ENCODE assay signal across 30 cellular contexts in genomic region chr17:32693135-32693897, GRCh38.
DNase-seq lines count a peak whose midpoint lies in the region; ATAC-seq, FAIRE-seq and TF ChIP-seq lines count a peak whose summit lies in the region.
"Had no signal": no experiment of that assay in that cellular context is flagged by ENCODE, and none has a peak within 500 bp of the region (broad histone marks: within the 10 kb centered on the region; RNA-seq: fewer than 3 reads in every experiment).

No MANE protein-coding gene starts in this region.

- no peak for ATAC-seq in T-helper 17 cell
- ATAC-seq: activated T-helper 17 cell treated with anti-CD3 and anti-CD28 coated beads, Interleukin-2, amount 50 U/mL, for 72 hours; HCT116 had no signal

- H3K4me1 ChIP-seq in astrocyte (ENCODE audit: insufficient read depth, low read length) (no peaks in the 10 kb centered on the region), BE2C (no peaks in the 10 kb centered on the region)
- H3K4me1 ChIP-seq: sigmoid colon, uterus had no signal

- no peaks in the 10 kb centered on the region for H3K27me3 ChIP-seq in astrocyte (ENCODE audit: insufficient read depth, low read length)
- no peaks in the 10 kb centered on the region for H3K27me3 ChIP-seq in BE2C
- H3K27me3 ChIP-seq: cardiac muscle cell, hepatocyte, sigmoid colon, uterus had no signal

- H3K4me3 ChIP-seq in astrocyte (ENCODE audit: insufficient read depth, low read depth, low read length), result no peak overlapping the region
- no peak overlapping the region for H3K4me3 ChIP-seq in BE2C (ENCODE audit: low read depth, low read length)
- H3K4me3 ChIP-seq: cardiac muscle cell, hepatocyte, sigmoid colon, thoracic aorta, uterus had no signal

- H4K20me1 ChIP-seq in astrocyte (ENCODE audit: insufficient read depth, low read length), result no peaks in the 10 kb centered on the region

- H3K27me3 Mint-ChIP-seq in astrocyte (ENCODE audit: low read depth, unreplicated experiment) (no peaks in the 10 kb centered on the region), T-helper 17 cell (no peaks in the 10 kb centered on the region)
- H3K27me3 Mint-ChIP-seq: activated naive CD8-positive, alpha-beta T cell; activated T-helper 17 cell treated with anti-CD3 and anti-CD28 coated beads, Interleukin-2, amount 50 U/mL, for 72 hours; memory B cell; progenitor cell of endocrine pancreas had no signal

- no peak overlapping the region for H3K4me2 ChIP-seq in astrocyte (ENCODE audit: low read length)
- H3K4me2 ChIP-seq: hepatocyte, KMS-11 had no signal

- no peaks in the 10 kb centered on the region for H3K9me3 Mint-ChIP-seq in astrocyte (ENCODE audit: unreplicated experiment)
- H3K9me3 Mint-ChIP-seq: activated T-helper 17 cell treated with anti-CD3 and anti-CD28 coated beads, Interleukin-2, amount 50 U/mL, for 72 hours had no signal

- H3K4me1 Mint-ChIP-seq in astrocyte (ENCODE audit: low read depth, unreplicated experiment) (no peaks in the 10 kb centered on the region), T-helper 17 cell (no peaks in the 10 kb centered on the region)
- H3K4me1 Mint-ChIP-seq: activated T-helper 17 cell treated with anti-CD3 and anti-CD28 coated beads, Interleukin-2, amount 50 U/mL, for 72 hours; CD14-positive monocyte had no signal

- no peak overlapping the region for H3K27ac ChIP-seq in astrocyte (ENCODE audit: low read depth, low read length)
- H3K27ac ChIP-seq: cardiac muscle cell, hepatocyte, KMS-11, sigmoid colon, thoracic aorta, uterus had no signal

- H3K27ac Mint-ChIP-seq in astrocyte (ENCODE audit: unreplicated experiment) (no peak overlapping the region), T-helper 17 cell (no peak overlapping the region)
- H3K27ac Mint-ChIP-seq: activated naive CD8-positive, alpha-beta T cell; activated T-helper 17 cell treated with anti-CD3 and anti-CD28 coated beads, Interleukin-2, amount 50 U/mL, for 72 hours; CD14-positive monocyte; memory B cell; progenitor cell of endocrine pancreas had no signal

- FAIRE-seq in astrocyte (lab: Jason Lieb, UNC), result peak; percentile 74
- FAIRE-seq: frontal cortex, RCC 7860 had no signal

- TF ChIP-seq CTCF in astrocyte (IDR thresholded peaks at IDR 0.05; ENCODE audit: insufficient read depth, low read depth, low read length) (no peak), BE2C (IDR thresholded peaks at IDR 0.05; ENCODE audit: low read depth, low read length) (no peak)

- H3K36me3 Mint-ChIP-seq in astrocyte (ENCODE audit: low read depth, unreplicated experiment) (peaks cover 2% of the 10 kb centered on the region), T-helper 17 cell (ENCODE audit: low read depth) (no peaks in the 10 kb centered on the region)
- H3K36me3 Mint-ChIP-seq: activated naive CD8-positive, alpha-beta T cell; CD14-positive monocyte had no signal

- H3K4me3 Mint-ChIP-seq in astrocyte (ENCODE audit: unreplicated experiment), result no peak overlapping the region
- H3K4me3 Mint-ChIP-seq in T-helper 17 cell, result no peak overlapping the region
- H3K4me3 Mint-ChIP-seq: activated naive CD8-positive, alpha-beta T cell; activated T-helper 17 cell treated with anti-CD3 and anti-CD28 coated beads, Interleukin-2, amount 50 U/mL, for 72 hours; CD14-positive monocyte; memory B cell had no signal

- H3K36me3 ChIP-seq in astrocyte (ENCODE audit: insufficient read depth, low read length) (no peaks in the 10 kb centered on the region), BE2C (no peaks in the 10 kb centered on the region)
- H3K36me3 ChIP-seq: cardiac muscle cell, sigmoid colon, uterus had no signal

- H2AFZ ChIP-seq in astrocyte (ENCODE audit: low read depth, low read length), result no peak overlapping the region
- H2AFZ ChIP-seq: hepatocyte had no signal

- H3K9ac ChIP-seq in astrocyte (ENCODE audit: low read length), result no peak overlapping the region
- H3K9ac ChIP-seq: KMS-11 had no signal

- DNase-seq in LHCN-M2 (ENCODE audit: low read depth) (peak; percentile 40), NCI-H2171 (lab: John Stamatoyannopoulos, UW) (peak; percentile 97), astrocyte (ENCODE audit: low read depth) (no peak), middle frontal gyrus (ENCODE audit: extremely low spot score, low spot score) (peak; percentile 37), HPDE6-E6E7 (ENCODE audit: extremely low spot score) (no peak), T-helper 17 cell (no peak), BE2C (no peak)
- DNase-seq: activated CD4-positive, alpha-beta T cell treated with anti-CD3 and anti-CD28 coated beads, Interleukin-2, amount 50 U/mL, for 48 hours; activated CD4-positive, CD25-positive, alpha-beta regulatory T cell; activated CD8-positive, alpha-beta memory T cell treated with anti-CD3 and anti-CD28 coated beads, Interleukin-2, amount 50 U/mL, for 4 hours; Calu3; NCI-H1694 treated with DMSO at 0.1 percent for 48 hours; NCI-H345; SIG-M5; sigmoid colon; stimulated activated CD4-positive, alpha-beta T cell treated with anti-CD3 and anti-CD28 coated beads, Interleukin-15, amount 100 ng/mL, for 24 hours; stimulated activated naive CD4-positive, alpha-beta T cell treated with Interleukin-2 at 50 U/mL for 16 hours; uterus had no signal

- H3K79me2 ChIP-seq in astrocyte (ENCODE audit: insufficient read depth, low read length), result no peaks in the 10 kb centered on the region
- H3K79me2 ChIP-seq: hepatocyte had no signal

- H3K9me3 ChIP-seq in astrocyte (ENCODE audit: insufficient read depth, low read depth, low read length), result no peaks in the 10 kb centered on the region
- no peaks in the 10 kb centered on the region for H3K9me3 ChIP-seq in T-helper 17 cell (ENCODE audit: control insufficient read depth, low read length, poor library complexity, severe bottlenecking)
- H3K9me3 ChIP-seq in BE2C, result no peaks in the 10 kb centered on the region
- H3K9me3 ChIP-seq: sigmoid colon, thoracic aorta, uterus had no signal

Comparison
In these comparisons a context has a peak if more than half of its experiments do, and no peak if none do; other contexts are left out.
1. DNase-seq: peak in LHCN-M2 (single experiment), NCI-H2171 (single experiment) and middle frontal gyrus (single experiment); none in astrocyte (single experiment), HPDE6-E6E7 (single experiment), T-helper 17 cell (0 of 3) and BE2C (single experiment).